In the genomic region with DNA sequence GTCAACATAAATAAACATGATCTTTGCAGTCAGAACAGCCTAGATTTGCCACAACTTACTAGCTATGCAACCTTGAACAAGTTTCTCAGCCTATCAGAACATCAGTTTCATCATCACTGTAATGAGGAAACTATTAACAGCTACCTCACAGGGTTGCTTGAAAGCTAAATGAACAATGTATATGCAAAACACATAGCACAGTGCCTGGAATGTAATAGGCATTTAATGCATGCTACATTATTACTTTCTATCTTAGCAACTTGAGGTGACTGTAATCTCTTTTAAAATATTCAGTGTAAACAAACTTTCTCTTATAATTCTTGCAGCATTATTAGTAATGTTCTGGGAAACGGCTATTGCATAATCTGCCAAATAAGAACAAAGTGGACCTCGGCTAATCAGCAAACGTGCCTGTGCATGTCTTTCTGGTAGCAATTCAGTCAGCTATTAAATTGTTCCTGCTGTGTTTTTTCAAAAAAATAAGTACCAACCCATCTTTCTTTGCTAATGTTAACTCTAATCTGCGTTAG, we compare ENCODE assay signal across 13 cellular contexts.
DNase-seq lines count a peak whose midpoint lies in the region; ATAC-seq and TF ChIP-seq lines count a peak whose summit lies in the region.
"Had no signal": no experiment of that assay in that cellular context is flagged by ENCODE, and none has a peak within 500 bp of the region (broad histone marks: within the 10 kb centered on the region; RNA-seq: fewer than 3 reads in every experiment).

No MANE protein-coding gene starts in this region.

- no peaks in the 10 kb centered on the region for H3K79me2 ChIP-seq in fibroblast of lung (ENCODE audit: control insufficient read depth, insufficient read depth, low read length)

- no peak overlapping the region for H3K4me3 ChIP-seq in fibroblast of lung (replicated peaks in 1 of 4; ENCODE audit: control extremely low read depth in 1 of 4, insufficient read depth in 1 of 4, low read depth in 3 of 4, low read length in 4 of 4)
- H3K4me3 ChIP-seq in neuron (ENCODE audit: low read length) = no peak overlapping the region
- H3K4me3 ChIP-seq in WERI-Rb-1 (ENCODE audit: low read depth, low read length) = no peak overlapping the region

- H3K4me1 ChIP-seq in fibroblast of lung (ENCODE audit: control insufficient read depth, extremely low read depth, insufficient read depth, low read length) = peaks cover 2% of the 10 kb centered on the region
- no peaks in the 10 kb centered on the region for H3K4me1 ChIP-seq in neuron (ENCODE audit: insufficient read depth, low read length)

- H3K9ac ChIP-seq in fibroblast of lung (ENCODE audit: insufficient read depth, low read length) = no peak overlapping the region

- H2AFZ ChIP-seq in fibroblast of lung (ENCODE audit: low read length) = no peak overlapping the region
- peak overlapping the region; percentile 30 for H2AFZ ChIP-seq in neuron (ENCODE audit: low read depth, low read length)

- DNase-seq in Caki2 (ENCODE audit: low read depth) (peak; percentile 7), NCI-H226 (peak; percentile 9), fibroblast of lung (ENCODE audit: low read depth in 2 of 2) (peak; percentile 58 to 69), DMS 273 treated with DMSO at 0.1 percent for 48 hours (lab: John Stamatoyannopoulos, UW) (no peak), WERI-Rb-1 (no peak), NCI-H748 (lab: John Stamatoyannopoulos, UW; ENCODE audit: unreplicated experiment) (no peak)
- DNase-seq: activated CD8-positive, alpha-beta memory T cell treated with anti-CD3 and anti-CD28 coated beads, Interleukin-2, amount 50 U/mL, for 48 hours; CD8-positive, alpha-beta T cell; naive thymus-derived CD8-positive, alpha-beta T cell; stimulated activated CD4-positive, alpha-beta T cell treated with anti-CD3 and anti-CD28 coated beads, Interleukin-2, amount 100 ng/mL, for 24 hours; T-helper 17 cell had no signal

- TF ChIP-seq CTCF in fibroblast of lung (conservative IDR thresholded peaks at IDR 0.05 in 1 of 2, IDR thresholded peaks at IDR 0.05 in 1 of 2; ENCODE audit: low read depth in 1 of 2, low read length in 2 of 2) (no peak), WERI-Rb-1 (IDR thresholded peaks at IDR 0.05; ENCODE audit: low read depth, low read length) (no peak)

- H3K27me3 ChIP-seq in fibroblast of lung (ENCODE audit: control insufficient read depth, insufficient read depth, low read length) = no peaks in the 10 kb centered on the region
- no peaks in the 10 kb centered on the region for H3K27me3 ChIP-seq in neuron (ENCODE audit: insufficient read depth, low read length)
- no peaks in the 10 kb centered on the region for H3K27me3 ChIP-seq in WERI-Rb-1 (ENCODE audit: insufficient read depth, low read depth, severe bottlenecking)

- H3K27ac ChIP-seq in fibroblast of lung (ENCODE audit: insufficient read depth, low read length) = no peak overlapping the region
- no peak overlapping the region for H3K27ac ChIP-seq in WERI-Rb-1

- H3K4me2 ChIP-seq in fibroblast of lung (ENCODE audit: extremely low read depth, insufficient read depth, low read length) = peak overlapping the region; percentile 29

- H3K36me3 ChIP-seq in fibroblast of lung (ENCODE audit: control insufficient read depth, insufficient read depth, low read length) (no peaks in the 10 kb centered on the region), neuron (ENCODE audit: insufficient read depth, low read length) (no peaks in the 10 kb centered on the region), WERI-Rb-1 (no peaks in the 10 kb centered on the region)

- no peak for ATAC-seq in HG03196 (IDR thresholded peaks at IDR 0.05; ENCODE audit: unreplicated experiment)
- ATAC-seq: CD8-positive, alpha-beta T cell; naive thymus-derived CD8-positive, alpha-beta T cell; T-helper 17 cell had no signal

- H4K20me1 ChIP-seq in fibroblast of lung (ENCODE audit: control insufficient read depth, extremely low read depth, insufficient read depth, low read length) = no peaks in the 10 kb centered on the region

- H3K9me3 ChIP-seq in fibroblast of lung (ENCODE audit: control insufficient read depth, insufficient read depth, low read depth, low read length) = no peaks in the 10 kb centered on the region
- no peaks in the 10 kb centered on the region for H3K9me3 ChIP-seq in neuron (ENCODE audit: low read length)
- no peaks in the 10 kb centered on the region for H3K9me3 ChIP-seq in WERI-Rb-1 (ENCODE audit: severe bottlenecking)

- in situ Hi-C loops in Caki2 (cut with HindIII; ENCODE audit: low pct_unique_long_range_greater_than_20kb, low sequenced_read_pairs) = no loop called here

Comparison
In these comparisons a context has a peak if more than half of its experiments do, and no peak if none do; other contexts are left out.
1. DNase-seq: peak in Caki2 (single experiment), NCI-H226 (single experiment) and fibroblast of lung (2 of 2); none in DMS 273 treated with DMSO at 0.1 percent for 48 hours (single experiment), WERI-Rb-1 (single experiment) and NCI-H748 (single experiment).